8 cellular contexts compared by ENCODE assay signal in genomic region chr9:83978992-83979811, GRCh38. TPM values are rescaled to one million over a fixed set of nuclear protein-coding genes. Genes with fewer than 3 reads are reported as not detected.
A peak's percentile ranks its signal among the peaks of the same experiment; 100 is the strongest.
DNase-seq lines count a peak whose midpoint lies in the region; ATAC-seq and TF ChIP-seq lines count a peak whose summit lies in the region.

No MANE protein-coding gene starts in this region.

- peaks cover 47 to 65% (median 53%) of the 10 kb centered on the region in 3 donors for H3K4me1 Mint-ChIP-seq in naive B cell

- peaks cover 0 to 4% (median 0%) of the 10 kb centered on the region in 7 donors for H3K9me3 Mint-ChIP-seq in naive B cell

- peaks cover 47% of the 10 kb centered on the region for H3K36me3 ChIP-seq in HUES48 (ENCODE audit: control insufficient read depth, insufficient read depth, low read length)
- H3K36me3 ChIP-seq in Peyer's patch: peaks cover 0 to 36% (median 4%) of the 10 kb centered on the region in 3 donors

- ATAC-seq in GM19035 (IDR thresholded peaks at IDR 0.05; ENCODE audit: unreplicated experiment): peak; percentile 17
- ATAC-seq in naive B cell (ENCODE audit: low read depth in 2 of 2): peak; percentile 47 to 48

- H3K4me1 ChIP-seq in HUES48 (ENCODE audit: control insufficient read depth, insufficient read depth, low read length): peaks cover 19% of the 10 kb centered on the region; the same call in 1 of the 2 replicates
- H3K4me1 ChIP-seq in Peyer's patch: peaks cover 0 to 43% (median 11%) of the 10 kb centered on the region in 4 donors

- peak; percentile 79 for DNase-seq in ACHN
- DNase-seq in Peyer's patch: peak; percentile 89 to 94 (median 90)
- peak; percentile 76 to 83 for DNase-seq in activated T-helper 1 cell treated with anti-CD3 and anti-CD28 coated beads, Interleukin-2, amount 50 U/mL, for 16 hours (ENCODE audit: low read depth in 1 of 2, low spot score in 1 of 2)
- peak; percentile 83 for DNase-seq in fibroblast of gingiva (ENCODE audit: low read depth)
- DNase-seq in naive B cell: peak; percentile 82
- DNase-seq in stimulated activated CD8-positive, alpha-beta memory T cell treated with anti-CD3 and anti-CD28 coated beads, Interleukin-7, amount 100 ng/mL, for 4 hours (ENCODE audit: low read depth in 2 of 2): peak; percentile 82 to 87

- TF ChIP-seq CTCF in Peyer's patch (IDR thresholded peaks at IDR 0.05): no peak

- H3K4me3 Mint-ChIP-seq in naive B cell: peak overlapping the region; percentile 94 to 100 (median 100)

- peak overlapping the region; percentile 99 to 100 (median 100) for H3K27ac Mint-ChIP-seq in naive B cell

- H3K9me3 ChIP-seq in HUES48 (ENCODE audit: control insufficient read depth, insufficient read depth, low read length): no peaks in the 10 kb centered on the region
- no peaks in the 10 kb centered on the region for H3K9me3 ChIP-seq in Peyer's patch

- H3K36me3 Mint-ChIP-seq in naive B cell: peaks cover 21 to 26% of the 10 kb centered on the region in 2 donors

- TF ChIP-seq POLR2A in Peyer's patch (IDR thresholded peaks at IDR 0.05): peak in 1 of 2 donors; percentile 22

- H3K27ac ChIP-seq in HUES48 (ENCODE audit: low read depth, low read length) (peak overlapping the region; percentile 99), Peyer's patch (peak overlapping the region; percentile 97 to 99 (median 98))

- peak overlapping the region; percentile 98 for H3K4me3 ChIP-seq in HUES48 (ENCODE audit: low read depth, low read length)
- H3K4me3 ChIP-seq in Peyer's patch: peak overlapping the region; percentile 81 to 93 (median 88)

- in situ Hi-C loops in ACHN (cut with HindIII; ENCODE audit: low pct_ligation_motif_present, low pct_unique_long_range_greater_than_20kb, low sequenced_read_pairs): no loop called here

- H3K27me3 Mint-ChIP-seq in naive B cell: no peaks in the 10 kb centered on the region

- H3K9ac ChIP-seq in HUES48 (ENCODE audit: low read depth, low read length): peak overlapping the region; percentile 100

- H3K27me3 ChIP-seq in HUES48 (ENCODE audit: control insufficient read depth, insufficient read depth, low read length): no peaks in the 10 kb centered on the region
- H3K27me3 ChIP-seq in Peyer's patch: no peaks in the 10 kb centered on the region

RNA-seq across cellular contexts. Expression of gene HNRNPK, which starts 0.8 kb away (rescaled TPM):
- 100 to 1,000 TPM; 310 to 396 (median 360) TPM for total RNA-seq in Peyer's patch
- polyA plus RNA-seq in naive B cell (ENCODE audit: low read depth in 6 of 6): 1,000 to 10,000 TPM in 4 of 6 donors, 100 to 1,000 TPM in 2; 981 to 1,356 (median 1,024) TPM

RNA-seq across cellular contexts. Expression of gene RMI1, which starts 1.4 kb away (rescaled TPM):
- 1 to 10 TPM; 8.2 to 9.1 (median 8.4) TPM for total RNA-seq in Peyer's patch
- polyA plus RNA-seq in naive B cell (ENCODE audit: low read depth in 6 of 6): 10 to 100 TPM in 3 of 6 donors, 1 to 10 TPM in 3; 8.0 to 13.0 (median 10.0) TPM

RNA-seq across cellular contexts. Expression of gene KIF27, which starts 58.0 kb away (rescaled TPM):
- 10 to 100 TPM in 1 of 4 donors, 1 to 10 TPM in 3; 1.8 to 29.7 (median 9.2) TPM for total RNA-seq in Peyer's patch
- 1 to 10 TPM; 2.0 to 4.8 (median 3.5) TPM for polyA plus RNA-seq in naive B cell (ENCODE audit: low read depth in 6 of 6)

Comparison
In these comparisons a context has a peak if more than half of its experiments do, and no peak if none do; other contexts are left out.
1. Peak in every context shown above with its lines: DNase-seq, ATAC-seq, H3K4me3 ChIP-seq and H3K27ac ChIP-seq.